2 cellular contexts compared by ENCODE assay signal in the genomic region with DNA sequence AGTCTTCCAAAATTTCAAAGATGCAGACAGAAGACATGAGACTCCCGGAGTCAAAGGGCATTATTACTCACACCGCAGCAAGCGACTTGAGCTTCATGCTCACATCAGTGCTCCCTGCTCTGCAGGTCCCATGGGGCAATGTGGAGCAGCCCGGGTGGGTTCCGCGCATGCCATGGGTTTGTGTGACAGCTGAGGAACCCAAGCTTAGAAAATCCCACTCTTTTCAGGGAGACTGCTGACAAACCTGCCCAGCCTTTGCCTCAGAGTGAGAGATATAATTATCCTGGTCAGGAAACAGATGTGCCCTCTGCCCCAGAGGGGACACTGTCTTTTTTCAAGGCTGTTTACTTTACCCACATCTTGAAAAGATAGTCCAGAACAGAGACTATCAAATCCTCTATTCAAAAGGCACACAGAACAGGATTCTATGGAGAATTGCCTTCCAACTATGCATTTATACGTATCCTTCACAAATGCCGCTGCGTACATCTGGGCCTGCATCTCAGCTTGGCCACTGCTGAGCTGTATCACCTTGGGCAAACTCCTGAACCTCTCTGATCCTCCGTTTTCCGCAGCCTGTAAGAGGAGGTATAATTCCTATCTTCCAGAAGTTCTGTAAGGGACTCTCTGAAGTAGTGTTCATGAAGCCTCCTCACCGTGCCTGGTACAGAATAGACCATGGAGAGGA.
TF ChIP-seq lines count a peak whose summit lies in the region.

No MANE protein-coding gene starts in this region.

TF ChIP-seq in SK-N-SH, 30 proteins besides CTCF, POLR2A, EP300 and RAD21 (continued from another document):
- TF ChIP-seq FOXM1 (IDR thresholded peaks at IDR 0.05; ENCODE audit: low read depth) (no peak), MAX (IDR thresholded peaks at IDR 0.05; ENCODE audit: low read depth) (no peak), FOXJ3 (CRISPR knock-in tag; IDR thresholded peaks at IDR 0.05) (0 out of 2 replicates have a peak, but pooled peaks have one; percentile 33), MEF2A (IDR thresholded peaks at IDR 0.05; ENCODE audit: borderline replicate concordance, low read depth) (no peak), EZH2phosphoT487 (IDR thresholded peaks at IDR 0.05; ENCODE audit: borderline replicate concordance, low read depth) (no peak), NRF1 (IDR thresholded peaks at IDR 0.05; ENCODE audit: low read depth, low read length) (no peak), YY1 (IDR thresholded peaks at IDR 0.05; ENCODE audit: low read depth) (no peak), TCF12 (IDR thresholded peaks at IDR 0.05) (peak; percentile 78), RXRA (IDR thresholded peaks at IDR 0.05; ENCODE audit: borderline replicate concordance, low read depth) (no peak), FOSL2 (IDR thresholded peaks at IDR 0.05; ENCODE audit: borderline replicate concordance, low read depth) (no peak), TAF1 (IDR thresholded peaks at IDR 0.05; ENCODE audit: borderline replicate concordance, low read depth, low read length) (no peak), RCOR1 (IDR thresholded peaks at IDR 0.05; ENCODE audit: low read length) (peak; percentile 61), GATA2 (CRISPR knock-in tag; IDR thresholded peaks at IDR 0.05) (peak; percentile 57)
- TF ChIP-seq, protein P1, sequence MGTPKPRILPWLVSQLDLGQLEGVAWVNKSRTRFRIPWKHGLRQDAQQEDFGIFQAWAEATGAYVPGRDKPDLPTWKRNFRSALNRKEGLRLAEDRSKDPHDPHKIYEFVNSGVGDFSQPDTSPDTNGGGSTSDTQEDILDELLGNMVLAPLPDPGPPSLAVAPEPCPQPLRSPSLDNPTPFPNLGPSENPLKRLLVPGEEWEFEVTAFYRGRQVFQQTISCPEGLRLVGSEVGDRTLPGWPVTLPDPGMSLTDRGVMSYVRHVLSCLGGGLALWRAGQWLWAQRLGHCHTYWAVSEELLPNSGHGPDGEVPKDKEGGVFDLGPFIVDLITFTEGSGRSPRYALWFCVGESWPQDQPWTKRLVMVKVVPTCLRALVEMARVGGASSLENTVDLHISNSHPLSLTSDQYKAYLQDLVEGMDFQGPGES (IDR thresholded peaks at IDR 0.05; ENCODE audit: low read depth, low read length), result no peak
- TF ChIP-seq, protein P2, sequence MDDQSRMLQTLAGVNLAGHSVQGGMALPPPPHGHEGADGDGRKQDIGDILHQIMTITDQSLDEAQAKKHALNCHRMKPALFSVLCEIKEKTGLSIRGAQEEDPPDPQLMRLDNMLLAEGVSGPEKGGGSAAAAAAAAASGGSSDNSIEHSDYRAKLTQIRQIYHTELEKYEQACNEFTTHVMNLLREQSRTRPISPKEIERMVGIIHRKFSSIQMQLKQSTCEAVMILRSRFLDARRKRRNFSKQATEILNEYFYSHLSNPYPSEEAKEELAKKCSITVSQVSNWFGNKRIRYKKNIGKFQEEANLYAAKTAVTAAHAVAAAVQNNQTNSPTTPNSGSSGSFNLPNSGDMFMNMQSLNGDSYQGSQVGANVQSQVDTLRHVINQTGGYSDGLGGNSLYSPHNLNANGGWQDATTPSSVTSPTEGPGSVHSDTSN (IDR thresholded peaks at IDR 0.05), result peak; percentile 25; the same call in 1 of the 2 replicates
- TF ChIP-seq, protein P3, sequence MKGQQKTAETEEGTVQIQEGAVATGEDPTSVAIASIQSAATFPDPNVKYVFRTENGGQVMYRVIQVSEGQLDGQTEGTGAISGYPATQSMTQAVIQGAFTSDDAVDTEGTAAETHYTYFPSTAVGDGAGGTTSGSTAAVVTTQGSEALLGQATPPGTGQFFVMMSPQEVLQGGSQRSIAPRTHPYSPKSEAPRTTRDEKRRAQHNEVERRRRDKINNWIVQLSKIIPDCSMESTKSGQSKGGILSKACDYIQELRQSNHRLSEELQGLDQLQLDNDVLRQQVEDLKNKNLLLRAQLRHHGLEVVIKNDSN (IDR thresholded peaks at IDR 0.05; ENCODE audit: borderline replicate concordance, low read depth), result no peak
- TF ChIP-seq, protein P4, sequence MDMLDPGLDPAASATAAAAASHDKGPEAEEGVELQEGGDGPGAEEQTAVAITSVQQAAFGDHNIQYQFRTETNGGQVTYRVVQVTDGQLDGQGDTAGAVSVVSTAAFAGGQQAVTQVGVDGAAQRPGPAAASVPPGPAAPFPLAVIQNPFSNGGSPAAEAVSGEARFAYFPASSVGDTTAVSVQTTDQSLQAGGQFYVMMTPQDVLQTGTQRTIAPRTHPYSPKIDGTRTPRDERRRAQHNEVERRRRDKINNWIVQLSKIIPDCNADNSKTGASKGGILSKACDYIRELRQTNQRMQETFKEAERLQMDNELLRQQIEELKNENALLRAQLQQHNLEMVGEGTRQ (IDR thresholded peaks at IDR 0.05; ENCODE audit: borderline replicate concordance, low read depth, low read length), result no peak

TF ChIP-seq in SK-N-SH treated with all-trans-retinoic acid at 6 μM for 48 hours, 23 proteins besides CTCF, POLR2A, EP300 and RAD21 (continued from another document):
- TF ChIP-seq CSDC2 (CRISPR knock-in tag; IDR thresholded peaks at IDR 0.05) (no peak), PATZ1 (CRISPR knock-in tag; IDR thresholded peaks at IDR 0.05; ENCODE audit: borderline replicate concordance) (no peak), TOX (CRISPR knock-in tag; IDR thresholded peaks at IDR 0.05; ENCODE audit: borderline replicate concordance) (no peak), ZNF8 (CRISPR knock-in tag; IDR thresholded peaks at IDR 0.05) (no peak), ISL1 (CRISPR knock-in tag; IDR thresholded peaks at IDR 0.05) (no peak), RARB (CRISPR knock-in tag; IDR thresholded peaks at IDR 0.05) (no peak), ZNF565 (CRISPR knock-in tag; conservative IDR thresholded peaks at IDR 0.05; ENCODE audit: low read depth) (no peak), ARNTL (CRISPR knock-in tag; IDR thresholded peaks at IDR 0.05; ENCODE audit: borderline replicate concordance, low read depth) (no peak), ZFP30 (CRISPR knock-in tag; IDR thresholded peaks at IDR 0.05) (no peak)
- TF ChIP-seq, protein P5, sequence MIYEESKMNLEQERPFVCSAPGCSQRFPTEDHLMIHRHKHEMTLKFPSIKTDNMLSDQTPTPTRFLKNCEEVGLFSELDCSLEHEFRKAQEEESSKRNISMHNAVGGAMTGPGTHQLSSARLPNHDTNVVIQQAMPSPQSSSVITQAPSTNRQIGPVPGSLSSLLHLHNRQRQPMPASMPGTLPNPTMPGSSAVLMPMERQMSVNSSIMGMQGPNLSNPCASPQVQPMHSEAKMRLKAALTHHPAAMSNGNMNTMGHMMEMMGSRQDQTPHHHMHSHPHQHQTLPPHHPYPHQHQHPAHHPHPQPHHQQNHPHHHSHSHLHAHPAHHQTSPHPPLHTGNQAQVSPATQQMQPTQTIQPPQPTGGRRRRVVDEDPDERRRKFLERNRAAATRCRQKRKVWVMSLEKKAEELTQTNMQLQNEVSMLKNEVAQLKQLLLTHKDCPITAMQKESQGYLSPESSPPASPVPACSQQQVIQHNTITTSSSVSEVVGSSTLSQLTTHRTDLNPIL (CRISPR knock-in tag; IDR thresholded peaks at IDR 0.05; ENCODE audit: low read depth), result no peak
- TF ChIP-seq, protein P6, sequence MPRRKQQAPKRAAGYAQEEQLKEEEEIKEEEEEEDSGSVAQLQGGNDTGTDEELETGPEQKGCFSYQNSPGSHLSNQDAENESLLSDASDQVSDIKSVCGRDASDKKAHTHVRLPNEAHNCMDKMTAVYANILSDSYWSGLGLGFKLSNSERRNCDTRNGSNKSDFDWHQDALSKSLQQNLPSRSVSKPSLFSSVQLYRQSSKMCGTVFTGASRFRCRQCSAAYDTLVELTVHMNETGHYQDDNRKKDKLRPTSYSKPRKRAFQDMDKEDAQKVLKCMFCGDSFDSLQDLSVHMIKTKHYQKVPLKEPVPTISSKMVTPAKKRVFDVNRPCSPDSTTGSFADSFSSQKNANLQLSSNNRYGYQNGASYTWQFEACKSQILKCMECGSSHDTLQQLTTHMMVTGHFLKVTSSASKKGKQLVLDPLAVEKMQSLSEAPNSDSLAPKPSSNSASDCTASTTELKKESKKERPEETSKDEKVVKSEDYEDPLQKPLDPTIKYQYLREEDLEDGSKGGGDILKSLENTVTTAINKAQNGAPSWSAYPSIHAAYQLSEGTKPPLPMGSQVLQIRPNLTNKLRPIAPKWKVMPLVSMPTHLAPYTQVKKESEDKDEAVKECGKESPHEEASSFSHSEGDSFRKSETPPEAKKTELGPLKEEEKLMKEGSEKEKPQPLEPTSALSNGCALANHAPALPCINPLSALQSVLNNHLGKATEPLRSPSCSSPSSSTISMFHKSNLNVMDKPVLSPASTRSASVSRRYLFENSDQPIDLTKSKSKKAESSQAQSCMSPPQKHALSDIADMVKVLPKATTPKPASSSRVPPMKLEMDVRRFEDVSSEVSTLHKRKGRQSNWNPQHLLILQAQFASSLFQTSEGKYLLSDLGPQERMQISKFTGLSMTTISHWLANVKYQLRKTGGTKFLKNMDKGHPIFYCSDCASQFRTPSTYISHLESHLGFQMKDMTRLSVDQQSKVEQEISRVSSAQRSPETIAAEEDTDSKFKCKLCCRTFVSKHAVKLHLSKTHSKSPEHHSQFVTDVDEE (CRISPR knock-in tag; IDR thresholded peaks at IDR 0.05), result no peak
- TF ChIP-seq, protein P7, sequence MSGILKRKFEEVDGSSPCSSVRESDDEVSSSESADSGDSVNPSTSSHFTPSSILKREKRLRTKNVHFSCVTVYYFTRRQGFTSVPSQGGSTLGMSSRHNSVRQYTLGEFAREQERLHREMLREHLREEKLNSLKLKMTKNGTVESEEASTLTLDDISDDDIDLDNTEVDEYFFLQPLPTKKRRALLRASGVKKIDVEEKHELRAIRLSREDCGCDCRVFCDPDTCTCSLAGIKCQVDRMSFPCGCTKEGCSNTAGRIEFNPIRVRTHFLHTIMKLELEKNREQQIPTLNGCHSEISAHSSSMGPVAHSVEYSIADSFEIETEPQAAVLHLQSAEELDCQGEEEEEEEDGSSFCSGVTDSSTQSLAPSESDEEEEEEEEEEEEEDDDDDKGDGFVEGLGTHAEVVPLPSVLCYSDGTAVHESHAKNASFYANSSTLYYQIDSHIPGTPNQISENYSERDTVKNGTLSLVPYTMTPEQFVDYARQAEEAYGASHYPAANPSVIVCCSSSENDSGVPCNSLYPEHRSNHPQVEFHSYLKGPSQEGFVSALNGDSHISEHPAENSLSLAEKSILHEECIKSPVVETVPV (CRISPR knock-in tag; IDR thresholded peaks at IDR 0.05), result no peak
